ENCODE assay signal across 8 cellular contexts in genomic region chr17:17237026-17237799, GRCh38. TPM values are rescaled to one million over a fixed set of nuclear protein-coding genes. Genes with fewer than 3 reads are reported as not detected.
DNase-seq lines count a peak whose midpoint lies in the region; ATAC-seq and TF ChIP-seq lines count a peak whose summit lies in the region.

Gene FLCN (minus strand): TSS chr17:17237168. CDS start chr17:17228137, 9,031 bp downstream.

- peak within 1 kb of the TSS; percentile 99 to 100 for H3K27ac Mint-ChIP-seq in activated naive CD4-positive, alpha-beta T cell treated with anti-CD3 and anti-CD28 coated beads, Interleukin-2, amount 50 U/mL, for 72 hours

- H3K27ac ChIP-seq in temporal lobe (ENCODE audit: low read depth, low read length) = peak within 1 kb of the TSS; percentile 99

- H3K9me3 Mint-ChIP-seq in activated naive CD4-positive, alpha-beta T cell treated with anti-CD3 and anti-CD28 coated beads, Interleukin-2, amount 50 U/mL, for 72 hours = no peaks in the 10 kb centered on the region

- peak; percentile 74 for ATAC-seq in HG02571 (IDR thresholded peaks at IDR 0.05; ENCODE audit: unreplicated experiment)
- peak; percentile 90 to 94 for ATAC-seq in activated naive CD4-positive, alpha-beta T cell treated with anti-CD3 and anti-CD28 coated beads, Interleukin-2, amount 50 U/mL, for 72 hours
- peak; percentile 96 for ATAC-seq in omental fat pad (ENCODE audit: low FRiP score)

- TF ChIP-seq CTCF in NB4 (IDR thresholded peaks at IDR 0.05; ENCODE audit: low read depth, low read length) = no peak
- no peak for TF ChIP-seq CTCF in omental fat pad (IDR thresholded peaks at IDR 0.05)

- DNase-seq in NB4 (ENCODE audit: low read depth) = peak; percentile 89
- peak; percentile 87 for DNase-seq in SKM-1 (lab: John Stamatoyannopoulos, UW; ENCODE audit: unreplicated experiment)
- peak; percentile 84 to 92 for DNase-seq in activated naive CD4-positive, alpha-beta T cell treated with anti-CD3 and anti-CD28 coated beads, Interleukin-2, amount 50 U/mL, for 72 hours (ENCODE audit: low spot score in 2 of 2)
- peak; percentile 69 for DNase-seq in glomerular endothelial cell (ENCODE audit: extremely low read depth, low read depth, low spot score)
- DNase-seq in omental fat pad (ENCODE audit: low spot score) = peak; percentile 92

- TF ChIP-seq POLR2A in NB4 (IDR thresholded peaks at IDR 0.05; ENCODE audit: extremely low read depth, insufficient read length) = peak; percentile 57

- peaks cover 0 to 16% of the 10 kb centered on the region in 2 donors for H3K36me3 Mint-ChIP-seq in activated naive CD4-positive, alpha-beta T cell treated with anti-CD3 and anti-CD28 coated beads, Interleukin-2, amount 50 U/mL, for 72 hours

- H3K4me3 ChIP-seq in GM08714 (ENCODE audit: low read length) (peak within 1 kb of the TSS; percentile 94), NB4 (ENCODE audit: low read depth, low read length) (peak within 1 kb of the TSS; percentile 91)

RNA-seq across cellular contexts. Expression of gene FLCN, which starts in this region (rescaled TPM):
- 10 to 100 TPM; 28.1 to 38.7 TPM for total RNA-seq in activated naive CD4-positive, alpha-beta T cell treated with anti-CD3 and anti-CD28 coated beads, Interleukin-2, amount 50 U/mL, for 72 hours
- total RNA-seq in glomerular endothelial cell = 40.4 and 73.7 TPM in 2 replicates
- total RNA-seq in omental fat pad = 10 to 100 TPM; 40.8 to 75.7 (median 56.0) TPM
- 26.8 TPM for total RNA-seq in temporal lobe

Comparison
In these comparisons a context has a peak if more than half of its experiments do, and no peak if none do; other contexts are left out.
1. Peak in every context shown above with its lines: DNase-seq, ATAC-seq, H3K4me3 ChIP-seq and H3K27ac ChIP-seq.